ENCODE assay signal across 11 cellular contexts in the genomic region with DNA sequence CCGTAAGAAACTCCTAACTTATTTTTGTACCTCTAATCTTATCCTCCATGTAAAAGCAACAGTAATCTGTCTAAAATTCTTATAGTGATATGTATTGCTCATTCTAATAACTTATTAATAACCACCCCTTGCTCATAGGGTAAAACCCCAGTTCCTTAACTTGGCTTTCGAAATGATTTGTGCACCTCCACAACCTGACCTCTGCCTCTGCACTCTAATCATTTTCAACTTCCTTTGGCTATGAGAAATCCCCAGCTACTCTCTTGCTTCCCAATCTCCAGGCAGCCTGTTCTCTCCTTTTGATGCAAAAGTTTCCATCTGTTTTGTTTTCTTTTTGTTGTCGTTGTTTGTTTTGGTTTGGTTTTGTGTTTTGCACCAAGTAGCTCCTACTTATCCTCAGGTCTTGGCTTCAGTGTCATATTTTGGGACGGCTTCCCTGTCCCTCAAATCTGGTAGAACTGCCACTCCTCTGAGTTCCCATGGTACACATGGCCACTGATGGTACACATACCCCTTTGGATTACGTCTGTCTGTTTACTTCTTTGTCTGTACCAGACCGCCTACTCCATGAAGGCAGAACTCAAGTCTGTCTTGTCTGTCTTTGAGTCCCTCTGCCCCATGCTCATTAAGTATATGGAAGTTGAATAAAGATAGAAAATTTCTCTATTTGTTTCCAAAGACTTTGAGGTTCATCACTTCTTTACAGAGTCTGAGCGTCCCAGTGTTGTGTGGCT.
DNase-seq lines count a peak whose midpoint lies in the region; ATAC-seq and TF ChIP-seq lines count a peak whose summit lies in the region.
"Had no signal": no experiment of that assay in that cellular context is flagged by ENCODE, and none has a peak within 500 bp of the region (broad histone marks: within the 10 kb centered on the region; RNA-seq: fewer than 3 reads in every experiment).

No MANE protein-coding gene starts in this region.

- no peaks in the 10 kb centered on the region for H3K36me3 ChIP-seq in lower lobe of right lung

- no peaks in the 10 kb centered on the region for H3K27me3 ChIP-seq in lower lobe of right lung (ENCODE audit: low read depth)

- peak; percentile 94 for ATAC-seq in GM18519 (IDR thresholded peaks at IDR 0.05; ENCODE audit: low FRiP score, unreplicated experiment)
- ATAC-seq in HG03045 (IDR thresholded peaks at IDR 0.05; ENCODE audit: unreplicated experiment), result peak; percentile 89
- peak; percentile 35 for ATAC-seq in activated naive CD8-positive, alpha-beta T cell treated with anti-CD3 and anti-CD28 coated beads, Interleukin-2, amount 50 U/mL, for 24 hours
- ATAC-seq in T-helper 17 cell, result no peak
- no peak for ATAC-seq in lower lobe of right lung

- peaks cover 3% of the 10 kb centered on the region for H3K9me3 Mint-ChIP-seq in activated naive CD8-positive, alpha-beta T cell treated with anti-CD3 and anti-CD28 coated beads, Interleukin-2, amount 50 U/mL, for 24 hours
- H3K9me3 Mint-ChIP-seq: immature natural killer cell had no signal

- no peak overlapping the region for H3K27ac ChIP-seq in lower lobe of right lung
- H3K27ac ChIP-seq: parathyroid adenoma had no signal

- H3K36me3 Mint-ChIP-seq in activated naive CD8-positive, alpha-beta T cell treated with anti-CD3 and anti-CD28 coated beads, Interleukin-2, amount 50 U/mL, for 24 hours (ENCODE audit: low read depth), result no peaks in the 10 kb centered on the region
- H3K36me3 Mint-ChIP-seq in T-helper 17 cell (ENCODE audit: low read depth), result no peaks in the 10 kb centered on the region
- H3K36me3 Mint-ChIP-seq: immature natural killer cell had no signal

- H3K4me3 Mint-ChIP-seq in activated naive CD8-positive, alpha-beta T cell treated with anti-CD3 and anti-CD28 coated beads, Interleukin-2, amount 50 U/mL, for 24 hours, result peak overlapping the region; percentile 1
- no peak overlapping the region for H3K4me3 Mint-ChIP-seq in T-helper 17 cell
- H3K4me3 Mint-ChIP-seq: activated naive CD8-positive, alpha-beta T cell; immature natural killer cell had no signal

- peaks cover 3% of the 10 kb centered on the region for H3K4me1 ChIP-seq in lower lobe of right lung
- H3K4me1 ChIP-seq: parathyroid adenoma had no signal

- no peaks in the 10 kb centered on the region for H3K27me3 Mint-ChIP-seq in activated naive CD8-positive, alpha-beta T cell treated with anti-CD3 and anti-CD28 coated beads, Interleukin-2, amount 50 U/mL, for 24 hours
- peaks cover 16% of the 10 kb centered on the region for H3K27me3 Mint-ChIP-seq in T-helper 17 cell
- H3K27me3 Mint-ChIP-seq: activated naive CD8-positive, alpha-beta T cell had no signal

- H3K4me3 ChIP-seq in lower lobe of right lung, result no peak overlapping the region

- peaks cover 62% of the 10 kb centered on the region for H3K4me1 Mint-ChIP-seq in activated naive CD8-positive, alpha-beta T cell treated with anti-CD3 and anti-CD28 coated beads, Interleukin-2, amount 50 U/mL, for 24 hours
- H3K4me1 Mint-ChIP-seq in T-helper 17 cell, result peaks cover 2% of the 10 kb centered on the region

- peak; percentile 54 for DNase-seq in GM20000 (ENCODE audit: low spot score)
- no peak for DNase-seq in activated naive CD8-positive, alpha-beta T cell treated with anti-CD3 and anti-CD28 coated beads, Interleukin-2, amount 50 U/mL, for 24 hours
- no peak for DNase-seq in T-helper 17 cell
- DNase-seq in cerebellar cortex (ENCODE audit: low spot score), result no peak
- DNase-seq in lower lobe of right lung, result no peak
- DNase-seq in activated CD4-positive, alpha-beta T cell treated with anti-CD3 and anti-CD28 coated beads, Interleukin-2, amount 50 U/mL, for 1 hour, result no peak
- DNase-seq: immature natural killer cell had no signal

- peak overlapping the region; percentile 82 for H3K27ac Mint-ChIP-seq in activated naive CD8-positive, alpha-beta T cell treated with anti-CD3 and anti-CD28 coated beads, Interleukin-2, amount 50 U/mL, for 24 hours
- H3K27ac Mint-ChIP-seq in T-helper 17 cell, result no peak overlapping the region
- H3K27ac Mint-ChIP-seq: activated naive CD8-positive, alpha-beta T cell; immature natural killer cell had no signal

- intact Hi-C loops in lower lobe of right lung (cut with DNase I), result no loop called here

- H3K9me3 ChIP-seq in T-helper 17 cell (ENCODE audit: control insufficient read depth, low read length, poor library complexity, severe bottlenecking) (no peaks in the 10 kb centered on the region), lower lobe of right lung (no peaks in the 10 kb centered on the region)

- TF ChIP-seq CTCF in GM20000 (IDR thresholded peaks at IDR 0.05; ENCODE audit: extremely low read depth, missing control alignments) (no peak), lower lobe of right lung (IDR thresholded peaks at IDR 0.05) (no peak)

Comparison
In these comparisons a context has a peak if more than half of its experiments do, and no peak if none do; other contexts are left out.
1. ATAC-seq: peak in GM18519 (single experiment), HG03045 (single experiment) and activated naive CD8-positive, alpha-beta T cell treated with anti-CD3 and anti-CD28 coated beads, Interleukin-2, amount 50 U/mL, for 24 hours (single experiment); none in T-helper 17 cell (single experiment) and lower lobe of right lung (0 of 2).